In the genomic region with DNA sequence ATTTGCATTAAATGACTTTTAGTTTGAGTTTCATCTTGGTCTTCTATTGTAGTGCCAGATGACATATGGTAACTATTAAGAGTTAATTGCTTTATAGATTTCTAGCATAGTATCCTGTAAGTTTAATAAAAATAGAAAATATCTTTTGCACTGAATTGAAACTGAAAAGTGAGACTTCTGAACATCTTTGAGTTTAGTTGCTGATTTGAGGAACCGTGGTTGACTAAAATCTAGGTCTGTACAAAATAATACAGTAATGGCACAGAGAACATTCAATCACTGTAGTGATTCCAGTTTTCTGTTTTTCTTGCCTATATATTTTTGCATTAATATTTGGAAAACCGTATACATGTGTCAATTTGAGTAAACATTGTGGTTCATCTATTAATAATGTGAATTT, we compare ENCODE assay signal across 31 cellular contexts.
"Had no signal": no experiment of that assay in that cellular context is flagged by ENCODE, and none has a peak within 500 bp of the region (broad histone marks: within the 10 kb centered on the region; RNA-seq: fewer than 3 reads in every experiment).

No MANE protein-coding gene starts in this region.

- H3K9me3 ChIP-seq: MG63 had no signal

- H3K9me3 Mint-ChIP-seq: activated CD4-positive, alpha-beta memory T cell treated with anti-CD3 and anti-CD28 coated beads for 36 hours; activated CD4-positive, alpha-beta T cell treated with anti-CD3 and anti-CD28 coated beads, Interleukin-2, amount 10 ng/mL, durations not matched to agents 7 days and 5 days; activated naive CD4-positive, alpha-beta T cell treated with anti-CD3 and anti-CD28 coated beads, Interleukin-2, amount 10 ng/mL, durations not matched to agents 7 days and 5 days; activated naive CD8-positive, alpha-beta T cell treated with anti-CD3 and anti-CD28 coated beads, Interleukin-2, amount 50 U/mL, for 24 hours; brain; T-helper 1 cell treated with Interleukin-12 subunit alpha and Interleukin-12 subunit beta and Interleukin-4 antibody, amounts not matched to agents 30 μg/mL and 1 μg/mL, for 36 hours; T-helper 2 cell treated with Interferon-gamma antibody and Interleukin-4, amounts not matched to agents 5 μg/mL and 100 μg/mL, for 36 hours had no signal

- H3K27ac ChIP-seq: PC-9, RWPE1 had no signal

- H3K27ac Mint-ChIP-seq: activated CD4-positive, alpha-beta memory T cell treated with anti-CD3 and anti-CD28 coated beads for 36 hours; activated CD4-positive, alpha-beta T cell treated with anti-CD3 and anti-CD28 coated beads for 36 hours; activated CD4-positive, alpha-beta T cell treated with anti-CD3 and anti-CD28 coated beads, Interleukin-2, amount 10 ng/mL, durations not matched to agents 7 days and 5 days; activated CD8-positive, alpha-beta memory T cell treated with anti-CD3 and anti-CD28 coated beads, Interleukin-2, amount 10 ng/mL, durations not matched to agents 7 days and 5 days; activated naive CD4-positive, alpha-beta T cell treated with anti-CD3 and anti-CD28 coated beads, Interleukin-2, amount 10 ng/mL, durations not matched to agents 7 days and 5 days; activated naive CD8-positive, alpha-beta T cell; activated naive CD8-positive, alpha-beta T cell treated with anti-CD3 and anti-CD28 coated beads, Interleukin-2, amount 50 U/mL, for 24 hours; brain; T-helper 1 cell treated with Interleukin-12 subunit alpha and Interleukin-12 subunit beta and Interleukin-4 antibody, amounts not matched to agents 30 μg/mL and 1 μg/mL, for 36 hours; T-helper 2 cell treated with Interferon-gamma antibody and Interleukin-4, amounts not matched to agents 5 μg/mL and 100 μg/mL, for 36 hours had no signal

- H3K4me3 ChIP-seq: PC-9 had no signal

- H3K4me3 Mint-ChIP-seq: activated CD4-positive, alpha-beta memory T cell treated with anti-CD3 and anti-CD28 coated beads for 36 hours; activated CD4-positive, alpha-beta T cell treated with anti-CD3 and anti-CD28 coated beads for 36 hours; activated CD4-positive, alpha-beta T cell treated with anti-CD3 and anti-CD28 coated beads, Interleukin-2, amount 10 ng/mL, durations not matched to agents 7 days and 5 days; activated CD8-positive, alpha-beta memory T cell treated with anti-CD3 and anti-CD28 coated beads, Interleukin-2, amount 10 ng/mL, durations not matched to agents 7 days and 5 days; activated naive CD4-positive, alpha-beta T cell treated with anti-CD3 and anti-CD28 coated beads, Interleukin-2, amount 10 ng/mL, durations not matched to agents 7 days and 5 days; activated naive CD8-positive, alpha-beta T cell; activated naive CD8-positive, alpha-beta T cell treated with anti-CD3 and anti-CD28 coated beads, Interleukin-2, amount 50 U/mL, for 24 hours; T-helper 1 cell treated with Interleukin-12 subunit alpha and Interleukin-12 subunit beta and Interleukin-4 antibody, amounts not matched to agents 30 μg/mL and 1 μg/mL, for 36 hours; T-helper 2 cell treated with Interferon-gamma antibody and Interleukin-4, amounts not matched to agents 5 μg/mL and 100 μg/mL, for 36 hours had no signal

- H3K27me3 ChIP-seq: MG63 had no signal

- H3K4me2 ChIP-seq: PC-9 had no signal

- H3K4me1 Mint-ChIP-seq: activated CD4-positive, alpha-beta T cell treated with anti-CD3 and anti-CD28 coated beads for 36 hours; activated CD4-positive, alpha-beta T cell treated with anti-CD3 and anti-CD28 coated beads, Interleukin-2, amount 10 ng/mL, durations not matched to agents 7 days and 5 days; activated CD8-positive, alpha-beta memory T cell treated with anti-CD3 and anti-CD28 coated beads, Interleukin-2, amount 10 ng/mL, durations not matched to agents 7 days and 5 days; activated naive CD4-positive, alpha-beta T cell treated with anti-CD3 and anti-CD28 coated beads, Interleukin-2, amount 10 ng/mL, durations not matched to agents 7 days and 5 days; activated naive CD8-positive, alpha-beta T cell treated with anti-CD3 and anti-CD28 coated beads, Interleukin-2, amount 50 U/mL, for 24 hours had no signal

- H2AFZ ChIP-seq: PC-9 had no signal

- ATAC-seq: activated CD4-positive, alpha-beta T cell treated with anti-CD3 and anti-CD28 coated beads for 36 hours; activated CD8-positive, alpha-beta memory T cell treated with anti-CD3 and anti-CD28 coated beads, Interleukin-2, amount 10 ng/mL, durations not matched to agents 7 days and 5 days; activated naive CD8-positive, alpha-beta T cell treated with anti-CD3 and anti-CD28 coated beads, Interleukin-2, amount 50 U/mL, for 24 hours; Right ventricle myocardium inferior had no signal

- H3K36me3 ChIP-seq: MG63 had no signal

- DNase-seq: activated CD4-positive, alpha-beta memory T cell treated with anti-CD3 and anti-CD28 coated beads for 36 hours; activated CD4-positive, alpha-beta T cell treated with anti-CD3 and anti-CD28 coated beads for 36 hours; activated CD4-positive, alpha-beta T cell treated with anti-CD3 and anti-CD28 coated beads, Interleukin-2, amount 10 ng/mL, durations not matched to agents 7 days and 5 days; activated CD8-positive, alpha-beta memory T cell treated with anti-CD3 and anti-CD28 coated beads for 24 hours; activated CD8-positive, alpha-beta memory T cell treated with anti-CD3 and anti-CD28 coated beads, Interleukin-2, amount 10 ng/mL, durations not matched to agents 7 days and 5 days; activated CD8-positive, alpha-beta memory T cell treated with anti-CD3 and anti-CD28 coated beads, Interleukin-2, amount 50 U/mL, for 48 hours; activated effector memory CD4-positive, alpha-beta T cell treated with Interleukin-2 at 50 U/mL for 16 hours; activated naive CD4-positive, alpha-beta T cell treated with anti-CD3 and anti-CD28 coated beads, Interleukin-2, amount 10 ng/mL, durations not matched to agents 7 days and 5 days; activated naive CD8-positive, alpha-beta T cell treated with anti-CD3 and anti-CD28 coated beads, Interleukin-2, amount 50 U/mL, for 24 hours; activated T-cell treated with anti-CD3 and anti-CD28 coated beads, Interleukin-2, amount 50 U/mL, for 48 hours; anterior cingulate cortex; caudate nucleus; cerebellar nuclear complex; cortex of kidney; MG63; MV-4-11; NCI-H1092; NCI-H1436 treated with DMSO at 0.1 percent for 48 hours; NCI-H1694 treated with DMSO at 0.1 percent for 48 hours; NCI-H2029; NCI-H510A; NCI-H526; NCI-H748 treated with DMSO at 0.1 percent for 48 hours; PC-9; SIG-M5 had no signal

- H3K36me3 Mint-ChIP-seq: activated CD4-positive, alpha-beta memory T cell treated with anti-CD3 and anti-CD28 coated beads for 36 hours; activated CD8-positive, alpha-beta memory T cell treated with anti-CD3 and anti-CD28 coated beads, Interleukin-2, amount 10 ng/mL, durations not matched to agents 7 days and 5 days; activated naive CD4-positive, alpha-beta T cell treated with anti-CD3 and anti-CD28 coated beads, Interleukin-2, amount 10 ng/mL, durations not matched to agents 7 days and 5 days; activated naive CD8-positive, alpha-beta T cell had no signal
